19 cellular contexts compared by ENCODE assay signal in genomic region chr11:128240546-128240945, GRCh38.
A peak's percentile ranks its signal among the peaks of the same experiment; 100 is the strongest.
DNase-seq lines count a peak whose midpoint lies in the region; FAIRE-seq and TF ChIP-seq lines count a peak whose summit lies in the region.
"Had no signal": no experiment of that assay in that cellular context is flagged by ENCODE, and none has a peak within 500 bp of the region (broad histone marks: within the 10 kb centered on the region; RNA-seq: fewer than 3 reads in every experiment).

No MANE protein-coding gene starts in this region.

- H3K4me2 ChIP-seq in endothelial cell of umbilical vein (ENCODE audit: insufficient read depth, low read length) = peak overlapping the region; percentile 70

- CTCF ChIA-PET in endothelial cell of umbilical vein (lab: Charles Lee) = interaction anchor here (1.0 to 1.4 kb wide), 5 partner anchors 10 to 314 kb away, joined by 3 to 6 read pairs (median 3); no protein-coding TSS in a partner anchor

- peak overlapping the region; percentile 60 for H3K27ac ChIP-seq in endothelial cell of umbilical vein (ENCODE audit: insufficient read depth, low read depth, low read length)
- H3K27ac ChIP-seq: cardiac muscle cell, left ventricle myocardium inferior had no signal

- peak overlapping the region; percentile 38 for H3K9ac ChIP-seq in endothelial cell of umbilical vein (replicated peaks; ENCODE audit: extremely low read depth, insufficient read depth, low read length)

- intact Hi-C loops in endothelial cell of umbilical vein (cut with micrococcal nuclease) = loop anchor here (1.0 kb wide), 2 partner anchors 32 to 60 kb away; no protein-coding TSS in a partner anchor

- H3K27me3 ChIP-seq in MG63 = no peaks in the 10 kb centered on the region
- H3K27me3 ChIP-seq in endothelial cell of umbilical vein (ENCODE audit: control insufficient read depth in 2 of 2, insufficient read depth in 2 of 2, low read length in 2 of 2) = no peaks in the 10 kb centered on the region
- H3K27me3 ChIP-seq: cardiac muscle cell had no signal

- H3K9me3 ChIP-seq in MG63 = no peaks in the 10 kb centered on the region
- no peaks in the 10 kb centered on the region for H3K9me3 ChIP-seq in endothelial cell of umbilical vein (replicated peaks; ENCODE audit: control insufficient read depth, insufficient read depth, low read length)
- H3K9me3 ChIP-seq: left ventricle myocardium inferior had no signal

- H4K20me1 ChIP-seq in endothelial cell of umbilical vein (replicated peaks; ENCODE audit: control insufficient read depth, extremely low read depth, insufficient read depth, low read length) = no peaks in the 10 kb centered on the region

- TF ChIP-seq POLR2A in endothelial cell of umbilical vein (IDR thresholded peaks at IDR 0.05; ENCODE audit: low read depth, low read length) = no peak

- H3K36me3 ChIP-seq in MG63 (no peaks in the 10 kb centered on the region), endothelial cell of umbilical vein (ENCODE audit: control insufficient read depth in 2 of 2, extremely low read depth in 1 of 2, insufficient read depth in 2 of 2, low read length in 2 of 2) (no peaks in the 10 kb centered on the region)
- H3K36me3 ChIP-seq: cardiac muscle cell, left ventricle myocardium inferior had no signal

- dilution Hi-C loops in endothelial cell of umbilical vein (cut with MboI; ENCODE audit: extremely low pct_ligation_motif_present, low sequenced_read_pairs) = no loop called here

- peak overlapping the region; percentile 15 for H2AFZ ChIP-seq in endothelial cell of umbilical vein (ENCODE audit: low read depth, low read length)

- H3K9me1 ChIP-seq in endothelial cell of umbilical vein (replicated peaks; ENCODE audit: control insufficient read depth, extremely low read depth, insufficient read depth, low read length) = no peaks in the 10 kb centered on the region

- no peak for TF ChIP-seq CTCF in endothelial cell of umbilical vein (IDR thresholded peaks at IDR 0.05; ENCODE audit: extremely low read depth in 1 of 2, insufficient read depth in 1 of 2, low read depth in 1 of 2, low read length in 2 of 2)

- POLR2A ChIA-PET in endothelial cell of umbilical vein (lab: Charles Lee) = interaction anchor here (0.8 kb wide), 1 partner anchor 20 kb away, joined by 5 read pairs; no protein-coding TSS in a partner anchor

- no peak overlapping the region for H3K4me3 ChIP-seq in MG63
- H3K4me3 ChIP-seq in endothelial cell of umbilical vein (replicated peaks in 1 of 3; ENCODE audit: insufficient read depth in 1 of 3, low read depth in 1 of 3, low read length in 3 of 3) = peak overlapping the region in 1 of 3 experiments; percentile 19
- H3K4me3 ChIP-seq: cardiac muscle cell, left ventricle myocardium inferior had no signal

- no peaks in the 10 kb centered on the region for H3K79me2 ChIP-seq in endothelial cell of umbilical vein (ENCODE audit: control insufficient read depth, insufficient read depth, low read length)

- no TSS peak for BruUV-seq in endothelial cell of umbilical vein (replicated peaks; lab: Mats Ljungman, UMichigan)

- H3K4me1 ChIP-seq in endothelial cell of umbilical vein (ENCODE audit: control insufficient read depth, extremely low read depth, insufficient read depth, low read length) = peaks cover 34% of the 10 kb centered on the region

- DNase-seq in MG63 = peak; percentile 26
- DNase-seq in endothelial cell of umbilical vein (ENCODE audit: low read depth, low spot score) = peak; percentile 95
- peak; percentile 19 for DNase-seq in kidney glomerular epithelial cell (lab: John Stamatoyannopoulos, UW)
- DNase-seq in stromal cell of bone marrow (ENCODE audit: low read depth) = peak; percentile 86
- DNase-seq in SIG-M5 (lab: John Stamatoyannopoulos, UW) = no peak
- no peak for DNase-seq in occipital lobe (lab: John Stamatoyannopoulos, UW)
- no peak for DNase-seq in NCI-H82 (lab: John Stamatoyannopoulos, UW)
- DNase-seq: activated CD4-positive, alpha-beta memory T cell treated with anti-CD3 and anti-CD28 coated beads, Interleukin-2, amount 10 ng/mL, durations not matched to agents 7 days and 5 days; activated gamma-delta T cell; activated naive CD8-positive, alpha-beta T cell treated with anti-CD3 and anti-CD28 coated beads, Interleukin-2, amount 50 U/mL, for 24 hours; H9; KBM-7; left ventricle myocardium inferior; MV-4-11; NCI-H187 treated with DMSO at 0.1 percent for 48 hours; nephron progenitor cell; stimulated activated CD4-positive, alpha-beta T cell treated with anti-CD3 and anti-CD28 coated beads, Interleukin-2, amount 100 ng/mL, for 48 hours; stimulated activated naive CD4-positive, alpha-beta T cell had no signal

- FAIRE-seq in endothelial cell of umbilical vein (lab: Jason Lieb, UNC) = peak; percentile 84

TF ChIP-seq in endothelial cell of umbilical vein, 7 proteins besides CTCF, POLR2A, EP300 and RAD21:
- TF ChIP-seq EZH2 (IDR thresholded peaks at IDR 0.05; ENCODE audit: borderline replicate concordance, low read depth, low read length, severe bottlenecking) = no peak
- TF ChIP-seq FOS (IDR thresholded peaks at IDR 0.05; ENCODE audit: borderline replicate concordance, insufficient read depth, low read length) = peak; percentile 83
- TF ChIP-seq JUN (IDR thresholded peaks at IDR 0.05; ENCODE audit: borderline replicate concordance, insufficient read depth, insufficient read length, low read depth) = peak; percentile 95
- TF ChIP-seq MYC (IDR thresholded peaks at IDR 0.05; ENCODE audit: low read depth, low read length) = no peak
- peak; percentile 69 for TF ChIP-seq GATA2 (IDR thresholded peaks at IDR 0.05; ENCODE audit: insufficient read depth, insufficient read length, low read depth, low read length)
TF ChIP-seq in endothelial cell of umbilical vein: peak in this region for 3.

Comparison
In these comparisons a context has a peak if more than half of its experiments do, and no peak if none do; other contexts are left out.
1. DNase-seq: peak in MG63 (single experiment), endothelial cell of umbilical vein (single experiment), kidney glomerular epithelial cell (single experiment) and stromal cell of bone marrow (single experiment); none in SIG-M5 (single experiment), occipital lobe (single experiment) and NCI-H82 (single experiment).